Comparison of ENCODE assay signal across 32 cellular contexts in genomic region chr3:50478671-50479070, GRCh38. TPM values are rescaled to one million over a fixed set of nuclear protein-coding genes. Genes with fewer than 3 reads are reported as not detected.
"Had no signal": no experiment of that assay in that cellular context is flagged by ENCODE, and none has a peak within 500 bp of the region (broad histone marks: within the 10 kb centered on the region; RNA-seq: fewer than 3 reads in every experiment).

No MANE protein-coding gene starts in this region.

- H3K4me3 ChIP-seq: colonic mucosa, esophagus muscularis mucosa, heart right ventricle, lower lobe of right lung, prostate gland, right atrium auricular region, smooth muscle cell, testis, tibial artery had no signal

- H3K36me3 Mint-ChIP-seq: stimulated activated memory B cell treated with anti-CD40 and anti-IgM and Interleukin-4, amounts not matched to agents 10 μg/mL and 1 μg/mL and 100 μg/mL, for 72 hours; type B pancreatic cell had no signal

- H3K27ac ChIP-seq: colonic mucosa, esophagus muscularis mucosa, foreskin keratinocyte, heart right ventricle, lower lobe of right lung, prostate gland, right atrium auricular region, testis, tibial artery had no signal

- H3K4me3 Mint-ChIP-seq: dendritic cell treated with granulocyte-macrophage colony-stimulating factor and Interleukin-4, amounts not matched to agents 40 ng/mL and 50 ng/mL, for 4 days; nephron progenitor cell; stimulated activated memory B cell treated with anti-CD40 and anti-IgM and Interleukin-4, amounts not matched to agents 10 μg/mL and 1 μg/mL and 100 μg/mL, for 72 hours; type B pancreatic cell had no signal

- H3K27me3 ChIP-seq: colonic mucosa, esophagus muscularis mucosa, heart right ventricle, right atrium auricular region, testis, tibial artery had no signal

- DNase-seq: colonic mucosa; effector CD8-positive, alpha-beta T cell; foreskin keratinocyte; glutamatergic neuron; heart right ventricle; hippocampal formation; islet precursor cell; kidney glomerular epithelial cell; left colon; left ventricle myocardium superior; lower lobe of right lung; nephron progenitor cell; nucleus accumbens; stimulated activated CD4-positive, alpha-beta T cell treated with anti-CD3 and anti-CD28 coated beads, Interleukin-12 subunit alpha, Interleukin-12 subunit beta, amount 100 ng/mL, for 4 hours; stimulated activated CD4-positive, alpha-beta T cell treated with anti-CD3 and anti-CD28 coated beads, Interleukin-2, amount 100 ng/mL, for 24 hours; stimulated activated CD4-positive, alpha-beta T cell treated with anti-CD3 and anti-CD28 coated beads, Interleukin-4, amount 100 ng/mL, for 24 hours; stimulated activated naive CD8-positive, alpha-beta T cell treated with anti-CD3 and anti-CD28 coated beads, Interleukin-15, Interleukin-2, amounts not matched to agents 100 U/mL and 50 U/mL, for 24 hours; substantia nigra; testis; tibial artery had no signal

- H3K36me3 ChIP-seq: colonic mucosa, esophagus muscularis mucosa, heart right ventricle, prostate gland, right atrium auricular region, tibial artery had no signal

- H3K27me3 Mint-ChIP-seq: dendritic cell treated with granulocyte-macrophage colony-stimulating factor and Interleukin-4, amounts not matched to agents 40 ng/mL and 50 ng/mL, for 4 days; type B pancreatic cell had no signal

- H3K9me3 ChIP-seq: colonic mucosa, esophagus muscularis mucosa, heart right ventricle, lower lobe of right lung, prostate gland, right atrium auricular region, testis, tibial artery had no signal

- ATAC-seq: foreskin keratinocyte; heart right ventricle; left colon; left ventricle myocardium superior; lower lobe of right lung; sciatic nerve; stimulated activated memory B cell treated with anti-CD40 and anti-IgM and Interleukin-4, amounts not matched to agents 10 μg/mL and 1 μg/mL and 100 μg/mL, for 72 hours; stimulated activated naive CD8-positive, alpha-beta T cell treated with anti-CD3 and anti-CD28 coated beads, Interleukin-15, Interleukin-2, amounts not matched to agents 100 U/mL and 50 U/mL, for 24 hours had no signal

- H3K9me3 Mint-ChIP-seq: dendritic cell treated with granulocyte-macrophage colony-stimulating factor and Interleukin-4, amounts not matched to agents 40 ng/mL and 50 ng/mL, for 4 days; nephron progenitor cell; stimulated activated memory B cell treated with anti-CD40 and anti-IgM and Interleukin-4, amounts not matched to agents 10 μg/mL and 1 μg/mL and 100 μg/mL, for 72 hours had no signal

- H3K4me1 ChIP-seq: colonic mucosa, foreskin keratinocyte, prostate gland, testis had no signal

- H3K27ac Mint-ChIP-seq: dendritic cell treated with granulocyte-macrophage colony-stimulating factor and Interleukin-4, amounts not matched to agents 40 ng/mL and 50 ng/mL, for 4 days; nephron progenitor cell; stimulated activated memory B cell treated with anti-CD40 and anti-IgM and Interleukin-4, amounts not matched to agents 10 μg/mL and 1 μg/mL and 100 μg/mL, for 72 hours; type B pancreatic cell had no signal

RNA-seq across cellular contexts. Expression of gene CACNA2D2, which starts 24.8 kb away (rescaled TPM):
- total RNA-seq: endothelial cell of umbilical vein, epithelial cell of proximal tubule, fibroblast of lung, myocyte had no signal
